8 cellular contexts compared by ENCODE assay signal in the genomic region with DNA sequence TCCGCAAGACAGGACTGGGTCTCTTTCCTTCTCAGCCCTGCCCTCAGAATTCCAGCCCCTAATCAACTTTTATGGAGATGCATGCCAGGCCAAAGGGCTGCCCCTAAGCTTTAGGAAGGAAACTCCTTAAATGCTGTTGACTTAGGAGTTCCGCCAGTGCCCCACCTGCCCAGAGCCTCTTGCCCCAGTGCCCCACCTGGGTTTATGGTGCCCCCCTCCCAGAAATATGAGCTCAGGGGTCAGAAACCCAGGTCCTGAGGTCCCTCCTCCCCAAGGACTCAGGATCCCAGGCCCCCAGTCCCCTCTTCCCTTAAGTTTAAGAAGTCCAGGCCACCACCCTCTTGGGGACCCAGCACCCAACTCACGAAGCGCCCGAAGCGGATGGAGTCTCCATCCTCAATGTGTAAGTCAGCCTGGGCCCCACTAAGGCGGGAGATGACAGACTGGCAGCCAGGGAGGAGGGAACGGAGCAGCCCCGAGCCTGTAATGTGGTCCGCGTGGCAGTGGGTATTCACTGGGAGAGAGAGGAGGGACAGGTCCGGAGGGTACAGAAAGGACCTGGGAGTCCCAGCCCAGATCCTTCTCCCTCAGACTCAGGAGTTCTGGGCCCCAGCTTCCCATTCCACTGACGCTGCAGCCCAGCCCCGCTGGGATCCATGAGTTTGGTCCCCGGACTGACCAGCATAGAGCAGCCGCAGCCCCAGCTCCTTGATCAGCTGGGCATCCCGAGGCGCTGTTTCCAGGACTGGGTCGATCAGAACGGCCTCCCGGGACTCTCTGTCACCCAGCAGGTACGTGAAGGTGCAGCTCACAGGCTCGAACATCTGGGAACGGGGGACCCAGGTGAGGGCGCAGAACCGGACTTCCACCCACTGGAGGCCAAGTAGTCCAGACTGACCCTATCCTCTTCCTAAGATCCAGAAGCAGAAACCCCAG. TPM values are rescaled to one million over a fixed set of nuclear protein-coding genes. Genes with fewer than 3 reads are reported as not detected.
DNase-seq lines count a peak whose midpoint lies in the region; ATAC-seq and TF ChIP-seq lines count a peak whose summit lies in the region.

No MANE protein-coding gene starts in this region.

- POLR2A ChIA-PET in MCF 10A (lab: Yijun Ruan, JAX) = interaction anchor here (0.6 to 5.9 kb wide), 18 partner anchors 7 to 233 kb away, joined by 3 to 75 read pairs (median 6); a partner anchor contains a TSS

- intact Hi-C loops in MCF 10A (cut with micrococcal nuclease) = no loop called here

- no peak for TF ChIP-seq POLR2A in NB4 (IDR thresholded peaks at IDR 0.05; ENCODE audit: extremely low read depth, insufficient read length)

- peak overlapping the region; percentile 73 for H3K4me3 ChIP-seq in NB4 (ENCODE audit: low read depth, low read length)

- H3K4me3 Mint-ChIP-seq in MCF 10A (ENCODE audit: unreplicated experiment) = peak overlapping the region; percentile 84
- H3K4me3 Mint-ChIP-seq in stimulated activated naive B cell treated with anti-CD40 and anti-IgM and Interleukin-4, amounts not matched to agents 10 μg/mL and 1 μg/mL and 100 μg/mL, for 72 hours = peak overlapping the region; percentile 92 to 96

- H3K36me3 Mint-ChIP-seq in MCF 10A (ENCODE audit: insufficient read depth, unreplicated experiment) = peaks cover 21% of the 10 kb centered on the region
- H3K36me3 Mint-ChIP-seq in stimulated activated naive B cell treated with anti-CD40 and anti-IgM and Interleukin-4, amounts not matched to agents 10 μg/mL and 1 μg/mL and 100 μg/mL, for 72 hours = peaks cover 3% of the 10 kb centered on the region in 2 donors

- TF ChIP-seq CTCF in NB4 (IDR thresholded peaks at IDR 0.05; ENCODE audit: low read depth, low read length) (no peak), MCF 10A (IDR thresholded peaks at IDR 0.05; ENCODE audit: unreplicated experiment) (no peak)

- peak; percentile 33 for DNase-seq in Caki2 (ENCODE audit: low read depth)
- DNase-seq in NB4 (ENCODE audit: low read depth) = peak; percentile 59
- peak; percentile 29 for DNase-seq in MCF 10A (ENCODE audit: unreplicated experiment)
- DNase-seq in left lobe of liver (ENCODE audit: low spot score) = peak; percentile 58
- no peak for DNase-seq in stimulated activated naive B cell treated with anti-CD40 and anti-IgM and Interleukin-4, amounts not matched to agents 10 μg/mL and 1 μg/mL and 100 μg/mL, for 72 hours
- no peak for DNase-seq in NCI-H524 treated with DMSO at 0.1 percent for 48 hours (lab: John Stamatoyannopoulos, UW)
- DNase-seq in NCI-H1105 treated with DMSO at 0.1 percent for 48 hours (lab: John Stamatoyannopoulos, UW) = no peak

- no peaks in the 10 kb centered on the region for H3K9me3 Mint-ChIP-seq in MCF 10A (ENCODE audit: unreplicated experiment)
- no peaks in the 10 kb centered on the region for H3K9me3 Mint-ChIP-seq in stimulated activated naive B cell treated with anti-CD40 and anti-IgM and Interleukin-4, amounts not matched to agents 10 μg/mL and 1 μg/mL and 100 μg/mL, for 72 hours

- H3K4me1 Mint-ChIP-seq in MCF 10A (ENCODE audit: insufficient read depth, unreplicated experiment) = peaks cover 26% of the 10 kb centered on the region
- peaks cover 17 to 36% of the 10 kb centered on the region in 2 donors for H3K4me1 Mint-ChIP-seq in stimulated activated naive B cell treated with anti-CD40 and anti-IgM and Interleukin-4, amounts not matched to agents 10 μg/mL and 1 μg/mL and 100 μg/mL, for 72 hours

- no TSS peak for BruUV-seq in MCF 10A (replicated peaks; lab: Mats Ljungman, UMichigan)

- H3K27me3 Mint-ChIP-seq in MCF 10A (ENCODE audit: insufficient read depth, unreplicated experiment) = no peaks in the 10 kb centered on the region
- no peaks in the 10 kb centered on the region for H3K27me3 Mint-ChIP-seq in stimulated activated naive B cell treated with anti-CD40 and anti-IgM and Interleukin-4, amounts not matched to agents 10 μg/mL and 1 μg/mL and 100 μg/mL, for 72 hours

- in situ Hi-C loops in Caki2 (cut with HindIII; ENCODE audit: low pct_unique_long_range_greater_than_20kb, low sequenced_read_pairs) = loop anchor here (25.0 kb wide), 1 partner anchor 89 kb away; no protein-coding TSS in a partner anchor

- peak overlapping the region; percentile 88 for H3K27ac Mint-ChIP-seq in MCF 10A (ENCODE audit: low read depth, unreplicated experiment)
- peak overlapping the region; percentile 91 for H3K27ac Mint-ChIP-seq in stimulated activated naive B cell treated with anti-CD40 and anti-IgM and Interleukin-4, amounts not matched to agents 10 μg/mL and 1 μg/mL and 100 μg/mL, for 72 hours

- CTCF ChIA-PET in MCF 10A (lab: Yijun Ruan, JAX) = interaction anchor here (0.6 to 9.4 kb wide), 5 partner anchors 11 to 980 kb away, joined by 3 to 261 read pairs (median 6); no protein-coding TSS in a partner anchor

- ATAC-seq in left lobe of liver = peak; percentile 43
- peak; percentile 23 to 28 for ATAC-seq in stimulated activated naive B cell treated with anti-CD40 and anti-IgM and Interleukin-4, amounts not matched to agents 10 μg/mL and 1 μg/mL and 100 μg/mL, for 72 hours (replicated peaks)
- no peak for ATAC-seq in HG03139 (IDR thresholded peaks at IDR 0.05; ENCODE audit: unreplicated experiment)

RNA-seq across cellular contexts. Expression of a gene that starts 0.9 kb away (rescaled TPM):
- total RNA-seq in Caki2 (2014; rRNA removed; shearing (Covaris generic); ENCODE audit: low replicate concordance) = 206 and 293 TPM in 2 replicates
- total RNA-seq in MCF 10A (2022) (78.0 and 94.4 TPM in 2 replicates), left lobe of liver (43.5 TPM)

RNA-seq across cellular contexts. Expression of a gene that starts 6.9 kb away (rescaled TPM):
- not detected in 2 replicates for total RNA-seq in Caki2 (2014; rRNA removed; shearing (Covaris generic); ENCODE audit: low replicate concordance)
- total RNA-seq in MCF 10A (2022) (0.81 and 1.1 TPM in 2 replicates), left lobe of liver (1.5 TPM)

RNA-seq across cellular contexts. Expression of a gene that starts 21.6 kb away (rescaled TPM):
- total RNA-seq in Caki2 (2014; rRNA removed; shearing (Covaris generic); ENCODE audit: low replicate concordance) = 36.3 and 38.9 TPM in 2 replicates
- total RNA-seq in MCF 10A (2022) (9.9 and 11.8 TPM in 2 replicates), left lobe of liver (17.7 TPM)

RNA-seq across cellular contexts. Expression of a gene that starts 49.2 kb away (rescaled TPM):
- total RNA-seq in Caki2 (2014; rRNA removed; shearing (Covaris generic); ENCODE audit: low replicate concordance) = 53.5 and 73.0 TPM in 2 replicates
- total RNA-seq in MCF 10A (2022) (18.0 and 20.6 TPM in 2 replicates), left lobe of liver (8.8 TPM)

RNA-seq across cellular contexts. Expression of a gene that starts 49.5 kb away (rescaled TPM):
- 1.7 TPM in 1 of 2 replicates, not detected in the other for total RNA-seq in Caki2 (2014; rRNA removed; shearing (Covaris generic); ENCODE audit: low replicate concordance)
- 0.74 TPM in 1 of 2 replicates, not detected in the other for total RNA-seq in MCF 10A (2022)
- 0.88 TPM for total RNA-seq in left lobe of liver

Comparison
In these comparisons a context has a peak if more than half of its experiments do, and no peak if none do; other contexts are left out.
1. DNase-seq: peak in Caki2 (single experiment), NB4 (single experiment), MCF 10A (single experiment) and left lobe of liver (single experiment); none in stimulated activated naive B cell treated with anti-CD40 and anti-IgM and Interleukin-4, amounts not matched to agents 10 μg/mL and 1 μg/mL and 100 μg/mL, for 72 hours (single experiment), NCI-H524 treated with DMSO at 0.1 percent for 48 hours (single experiment) and NCI-H1105 treated with DMSO at 0.1 percent for 48 hours (single experiment).